Comparison of ENCODE assay signal across 9 cellular contexts in genomic region chrX:130340271-130340670, GRCh38. TPM values are rescaled to one million over a fixed set of nuclear protein-coding genes. Genes with fewer than 3 reads are reported as not detected.
A peak's percentile ranks its signal among the peaks of the same experiment; 100 is the strongest.
DNase-seq lines count a peak whose midpoint lies in the region; ATAC-seq, FAIRE-seq and TF ChIP-seq lines count a peak whose summit lies in the region.
"Had no signal": no experiment of that assay in that cellular context is flagged by ENCODE, and none has a peak within 500 bp of the region (broad histone marks: within the 10 kb centered on the region; RNA-seq: fewer than 3 reads in every experiment).

No MANE protein-coding gene starts in this region.

- peak overlapping the region; percentile 75 for H3K4me2 ChIP-seq in BLaER1
- H3K4me2 ChIP-seq in mammary epithelial cell (ENCODE audit: insufficient read depth, low read depth, low read length), result peak overlapping the region; percentile 74

- H4K20me1 ChIP-seq in BLaER1, result no peaks in the 10 kb centered on the region
- no peaks in the 10 kb centered on the region for H4K20me1 ChIP-seq in mammary epithelial cell (ENCODE audit: insufficient read depth, low read length)

- ATAC-seq in HG03354 (IDR thresholded peaks at IDR 0.05; ENCODE audit: poor library complexity, severe bottlenecking, unreplicated experiment) (peak; percentile 11), GM18870 (IDR thresholded peaks at IDR 0.05; ENCODE audit: unreplicated experiment) (no peak), HG02870 (IDR thresholded peaks at IDR 0.05; ENCODE audit: unreplicated experiment) (no peak)

- H3K9me3 ChIP-seq in BLaER1, result 0 out of 2 replicates have a peak, but pooled peaks cover 3% of the 10 kb centered on the region
- no peaks in the 10 kb centered on the region for H3K9me3 ChIP-seq in mammary epithelial cell (replicated peaks; ENCODE audit: insufficient read depth, low read length)
- H3K9me3 ChIP-seq in muscle layer of colon (ENCODE audit: low read length), result no peaks in the 10 kb centered on the region

- intact Hi-C loops in mammary epithelial cell (cut with micrococcal nuclease), result no loop called here

- CTCF ChIA-PET in mammary epithelial cell (lab: Charles Lee; ENCODE audit: low non-redundant PET), result no interaction called here

- in situ Hi-C loops in mammary epithelial cell (cut with MboI; ENCODE audit: low sequenced_read_pairs in 2 of 2), result no loop called here

- peak overlapping the region; percentile 78; the same call in 1 of the 2 replicates for H3K9ac ChIP-seq in BLaER1
- H3K9ac ChIP-seq in mammary epithelial cell (ENCODE audit: insufficient read depth, low read length), result peak overlapping the region; percentile 73
- H3K9ac ChIP-seq in muscle layer of colon (ENCODE audit: low read length), result no peak overlapping the region

- H3K27me3 ChIP-seq in BLaER1 (peaks cover 89% of the 10 kb centered on the region), mammary epithelial cell (ENCODE audit: insufficient read depth, low read length) (no peaks in the 10 kb centered on the region), muscle layer of colon (ENCODE audit: control insufficient read depth in 1 of 2, insufficient read depth in 2 of 2, low read length in 2 of 2) (no peaks in the 10 kb centered on the region)

- dilution Hi-C loops in mammary epithelial cell (cut with HindIII; ENCODE audit: low sequenced_read_pairs), result no loop called here

- H3K79me2 ChIP-seq in mammary epithelial cell (ENCODE audit: insufficient read depth, low read length), result no peaks in the 10 kb centered on the region

- no peak for TF ChIP-seq POLR2A in GM12892 (IDR thresholded peaks at IDR 0.05; ENCODE audit: low read depth, low read length)

- peak overlapping the region; percentile 94 for H2AFZ ChIP-seq in mammary epithelial cell (ENCODE audit: low read depth, low read length)

- H3K4me1 ChIP-seq in BLaER1, result peaks cover 20% of the 10 kb centered on the region
- H3K4me1 ChIP-seq in mammary epithelial cell (ENCODE audit: insufficient read depth, low read length), result no peaks in the 10 kb centered on the region
- no peaks in the 10 kb centered on the region for H3K4me1 ChIP-seq in muscle layer of colon (ENCODE audit: insufficient read depth, low read length)

- WGBS in mammary epithelial cell (ENCODE audit: low coverage, missing lambda C conversion rate), result 31% methylated on average over 9 of the region's 9 CpGs

- no peak for FAIRE-seq in GM12892 (lab: Jason Lieb, UNC)

- H3K36me3 ChIP-seq in BLaER1, result no peaks in the 10 kb centered on the region
- H3K36me3 ChIP-seq in mammary epithelial cell (ENCODE audit: insufficient read depth, low read length), result no peaks in the 10 kb centered on the region
- no peaks in the 10 kb centered on the region for H3K36me3 ChIP-seq in muscle layer of colon (ENCODE audit: insufficient read depth, low read length)

- TF ChIP-seq CTCF in mammary epithelial cell (conservative IDR thresholded peaks at IDR 0.05 in 1 of 2, IDR thresholded peaks at IDR 0.05 in 1 of 2; ENCODE audit: extremely low read depth in 1 of 2, insufficient read depth in 1 of 2, low read depth in 1 of 2, low read length in 2 of 2), result no peak

- H3K4me3 ChIP-seq in BLaER1, result peak overlapping the region; percentile 73
- H3K4me3 ChIP-seq in mammary epithelial cell (replicated peaks in 1 of 3; ENCODE audit: insufficient read depth in 1 of 3, low read depth in 2 of 3, low read length in 3 of 3), result peak overlapping the region; percentile 44 to 85 (median 69)
- H3K4me3 ChIP-seq in muscle layer of colon (ENCODE audit: low read depth in 1 of 2, low read length in 2 of 2), result peak overlapping the region; percentile 48 to 83

- DNase-seq in mammary epithelial cell (no peak), RPMI8226 (no peak), GM12892 (ENCODE audit: insufficient read length) (no peak)

- peak overlapping the region; percentile 72; the same call in 1 of the 2 replicates for H3K27ac ChIP-seq in BLaER1
- peak overlapping the region; percentile 45 for H3K27ac ChIP-seq in mammary epithelial cell (ENCODE audit: insufficient read depth, low read depth, low read length)
- no peak overlapping the region for H3K27ac ChIP-seq in muscle layer of colon (ENCODE audit: low read depth, low read length)

- TSS peak; percentile 44 for BruUV-seq in mammary epithelial cell (replicated peaks; lab: Mats Ljungman, UMichigan)

RNA-seq across cellular contexts. Expression of gene SLC25A14, which starts 0.6 kb away (rescaled TPM):
- total RNA-seq in mammary epithelial cell, result 10 to 100 TPM in 1 of 2 donors, 1 to 10 TPM in 1; 8.8 to 12.4 TPM
- 6.6 TPM for polyA plus RNA-seq in mammary epithelial cell
- 3.9 TPM for polyA minus RNA-seq in mammary epithelial cell
- 12.6 TPM for polyA plus RNA-seq in GM12892 (2012; ENCODE audit: missing spikeins)

RNA-seq across cellular contexts. Expression of gene GPR119, which starts 45.2 kb away (rescaled TPM):
- not detected for total RNA-seq in mammary epithelial cell
- polyA plus RNA-seq in mammary epithelial cell, result not detected
- not detected for polyA minus RNA-seq in mammary epithelial cell
- polyA plus RNA-seq in GM12892 (2012; ENCODE audit: missing spikeins), result not detected
- total RNA-seq: renal cortical epithelial cell had no signal
